Comparison of ENCODE assay signal across 24 cellular contexts in genomic region chr10:104035817-104036384, GRCh38. TPM values are rescaled to one million over a fixed set of nuclear protein-coding genes. Genes with fewer than 3 reads are reported as not detected.
DNase-seq lines count a peak whose midpoint lies in the region; ATAC-seq, FAIRE-seq and TF ChIP-seq lines count a peak whose summit lies in the region.
"Had no signal": no experiment of that assay in that cellular context is flagged by ENCODE, and none has a peak within 500 bp of the region (broad histone marks: within the 10 kb centered on the region; RNA-seq: fewer than 3 reads in every experiment).

No MANE protein-coding gene starts in this region.

- no peak overlapping the region for H4K8ac ChIP-seq in mesenchymal stem cell (ENCODE audit: low read length)

- no peak overlapping the region for H2BK15ac ChIP-seq in mesenchymal stem cell (ENCODE audit: low read depth, poor library complexity, severe bottlenecking)

- no peak for TF ChIP-seq CTCF in keratinocyte (optimal IDR thresholded peaks at IDR 0.05 in 1 of 3, IDR thresholded peaks at IDR 0.05 in 1 of 3, conservative IDR thresholded peaks at IDR 0.05 in 1 of 3; ENCODE audit: extremely low read depth in 1 of 3, insufficient read depth in 2 of 3, low read length in 3 of 3)

- H3K4me3 ChIP-seq in keratinocyte (ENCODE audit: control insufficient read depth in 2 of 3, extremely low read depth in 1 of 3, insufficient read depth in 2 of 3, low read depth in 1 of 3, low read length in 3 of 3) (no peak overlapping the region), mesenchymal stem cell (ENCODE audit: insufficient read depth in 1 of 2, low read depth in 1 of 2, low read length in 2 of 2) (no peak overlapping the region)
- H3K4me3 ChIP-seq: gastrocnemius medialis, SJSA1 had no signal

- H3K79me1 ChIP-seq in mesenchymal stem cell (replicated peaks; ENCODE audit: low read length, poor library complexity, severe bottlenecking), result peaks cover 9% of the 10 kb centered on the region

- no peak overlapping the region for H3K14ac ChIP-seq in mesenchymal stem cell (ENCODE audit: low read length in 2 of 2)

- no peak overlapping the region for H2BK120ac ChIP-seq in mesenchymal stem cell (ENCODE audit: low read depth, low read length)

- H3K9ac ChIP-seq in keratinocyte (ENCODE audit: control insufficient read depth, extremely low read depth, insufficient read depth, low read length) (no peak overlapping the region), mesenchymal stem cell (ENCODE audit: low read length) (no peak overlapping the region)

- FAIRE-seq in HTR-8/SVneo (lab: Jason Lieb, UNC) (peak; percentile 99), keratinocyte (lab: Jason Lieb, UNC) (peak; percentile 77)
- FAIRE-seq: kidney had no signal

- peak; percentile 49 for ATAC-seq in activated CD4-positive, alpha-beta T cell treated with anti-CD3 and anti-CD28 coated beads for 36 hours
- peak; percentile 29 for ATAC-seq in stimulated activated naive CD8-positive, alpha-beta T cell treated with anti-CD3 and anti-CD28 coated beads, Interleukin-15, amount 100 ng/mL, for 72 hours
- no peak for ATAC-seq in GM21576 (IDR thresholded peaks at IDR 0.05; ENCODE audit: unreplicated experiment)
- ATAC-seq: gastrocnemius medialis; naive thymus-derived CD8-positive, alpha-beta T cell had no signal

- H3K27me3 Mint-ChIP-seq in activated CD4-positive, alpha-beta T cell treated with anti-CD3 and anti-CD28 coated beads for 36 hours, result no peaks in the 10 kb centered on the region
- H3K27me3 Mint-ChIP-seq in stimulated activated naive CD8-positive, alpha-beta T cell treated with anti-CD3 and anti-CD28 coated beads, Interleukin-15, amount 100 ng/mL, for 72 hours, result no peaks in the 10 kb centered on the region
- H3K27me3 Mint-ChIP-seq: activated naive CD4-positive, alpha-beta T cell treated with anti-CD3 and anti-CD28 coated beads, Interleukin-2, amount 10 ng/mL, durations not matched to agents 7 days and 5 days; naive thymus-derived CD8-positive, alpha-beta T cell; stimulated activated naive B cell treated with anti-CD40 and anti-IgM and Interleukin-4, amounts not matched to agents 10 μg/mL and 1 μg/mL and 100 μg/mL, for 72 hours had no signal

- no peak overlapping the region for H2AK5ac ChIP-seq in mesenchymal stem cell (ENCODE audit: low read length, severe bottlenecking)

- WGBS in mesenchymal stem cell, result 82% methylated on average over 7 of the region's 8 CpGs

- no peaks in the 10 kb centered on the region for H3K9me3 ChIP-seq in keratinocyte (ENCODE audit: control insufficient read depth, low read depth, low read length)
- H3K9me3 ChIP-seq in mesenchymal stem cell (ENCODE audit: control insufficient read depth, low read length), result no peaks in the 10 kb centered on the region
- H3K9me3 ChIP-seq: BE2C, Caco-2, gastrocnemius medialis, SJSA1 had no signal

- H3K4me1 Mint-ChIP-seq in activated CD4-positive, alpha-beta T cell treated with anti-CD3 and anti-CD28 coated beads for 36 hours, result no peaks in the 10 kb centered on the region
- H3K4me1 Mint-ChIP-seq in stimulated activated naive CD8-positive, alpha-beta T cell treated with anti-CD3 and anti-CD28 coated beads, Interleukin-15, amount 100 ng/mL, for 72 hours, result no peaks in the 10 kb centered on the region
- H3K4me1 Mint-ChIP-seq: activated naive CD4-positive, alpha-beta T cell treated with anti-CD3 and anti-CD28 coated beads, Interleukin-2, amount 10 ng/mL, durations not matched to agents 7 days and 5 days; stimulated activated naive B cell treated with anti-CD40 and anti-IgM and Interleukin-4, amounts not matched to agents 10 μg/mL and 1 μg/mL and 100 μg/mL, for 72 hours had no signal

- H2BK12ac ChIP-seq in mesenchymal stem cell (ENCODE audit: low read length in 2 of 2), result no peak overlapping the region

- H3K9me3 Mint-ChIP-seq in activated CD4-positive, alpha-beta T cell treated with anti-CD3 and anti-CD28 coated beads for 36 hours (ENCODE audit: low read depth), result no peaks in the 10 kb centered on the region
- no peaks in the 10 kb centered on the region for H3K9me3 Mint-ChIP-seq in stimulated activated naive CD8-positive, alpha-beta T cell treated with anti-CD3 and anti-CD28 coated beads, Interleukin-15, amount 100 ng/mL, for 72 hours
- H3K9me3 Mint-ChIP-seq: activated naive CD4-positive, alpha-beta T cell treated with anti-CD3 and anti-CD28 coated beads, Interleukin-2, amount 10 ng/mL, durations not matched to agents 7 days and 5 days; activated T-cell treated with anti-CD3 and anti-CD28 coated beads, Interleukin-2, amount 50 U/mL, for 4 hours; naive thymus-derived CD8-positive, alpha-beta T cell; stimulated activated naive B cell treated with anti-CD40 and anti-IgM and Interleukin-4, amounts not matched to agents 10 μg/mL and 1 μg/mL and 100 μg/mL, for 72 hours; T-helper 1 cell treated with Interleukin-12 subunit alpha and Interleukin-12 subunit beta and Interleukin-4 antibody, amounts not matched to agents 30 μg/mL and 1 μg/mL, for 36 hours had no signal

- CTCF ChIA-PET in activated CD4-positive, alpha-beta T cell treated with anti-CD3 and anti-CD28 coated beads for 36 hours (lab: Charles Lee), result no interaction called here

- no peak overlapping the region for H4K91ac ChIP-seq in mesenchymal stem cell (ENCODE audit: low read length)

- no peak overlapping the region for H2BK5ac ChIP-seq in mesenchymal stem cell (ENCODE audit: low read depth, low read length, poor library complexity, severe bottlenecking)

- H3K4me1 ChIP-seq in keratinocyte (ENCODE audit: control insufficient read depth, extremely low read depth, insufficient read depth, low read length), result no peaks in the 10 kb centered on the region
- H3K4me1 ChIP-seq in mesenchymal stem cell (ENCODE audit: control insufficient read depth, insufficient read depth, low read depth, low read length), result peaks cover 3% of the 10 kb centered on the region
- H3K4me1 ChIP-seq: BE2C, Caco-2, gastrocnemius medialis, SJSA1 had no signal

- H2AFZ ChIP-seq in keratinocyte (ENCODE audit: control insufficient read depth, low read length) (no peak overlapping the region), mesenchymal stem cell (ENCODE audit: low read depth, low read length) (no peak overlapping the region)

- H3K79me2 ChIP-seq in keratinocyte (ENCODE audit: control insufficient read depth, insufficient read depth, low read length), result no peaks in the 10 kb centered on the region

- in situ Hi-C loops in ACHN (cut with HindIII; ENCODE audit: low pct_ligation_motif_present, low pct_unique_long_range_greater_than_20kb, low sequenced_read_pairs), result no loop called here

- H3K27me3 ChIP-seq in keratinocyte (ENCODE audit: control insufficient read depth, extremely low read depth, insufficient read depth, low read length) (no peaks in the 10 kb centered on the region), mesenchymal stem cell (ENCODE audit: control insufficient read depth in 1 of 2, insufficient read depth in 1 of 2, low read length in 2 of 2) (no peaks in the 10 kb centered on the region)
- H3K27me3 ChIP-seq: BE2C, gastrocnemius medialis, SJSA1 had no signal

- peaks cover 4% of the 10 kb centered on the region for H4K20me1 ChIP-seq in keratinocyte (ENCODE audit: control insufficient read depth, extremely low read depth, insufficient read depth, low read length)

- no peak overlapping the region for H3K4me2 ChIP-seq in keratinocyte (ENCODE audit: control insufficient read depth, extremely low read depth, insufficient read depth, low read depth, low read length)
- H3K4me2 ChIP-seq in mesenchymal stem cell (ENCODE audit: low read length, poor library complexity, severe bottlenecking), result no peak overlapping the region

- H3K23ac ChIP-seq in mesenchymal stem cell (ENCODE audit: low read length in 2 of 2), result no peak overlapping the region

- H3K4ac ChIP-seq in mesenchymal stem cell (ENCODE audit: low read depth in 1 of 2, low read length in 2 of 2), result no peak overlapping the region

- H3K27ac Mint-ChIP-seq in activated CD4-positive, alpha-beta T cell treated with anti-CD3 and anti-CD28 coated beads for 36 hours, result no peak overlapping the region
- no peak overlapping the region for H3K27ac Mint-ChIP-seq in stimulated activated naive CD8-positive, alpha-beta T cell treated with anti-CD3 and anti-CD28 coated beads, Interleukin-15, amount 100 ng/mL, for 72 hours
- H3K27ac Mint-ChIP-seq: activated naive CD4-positive, alpha-beta T cell treated with anti-CD3 and anti-CD28 coated beads, Interleukin-2, amount 10 ng/mL, durations not matched to agents 7 days and 5 days; stimulated activated naive B cell treated with anti-CD40 and anti-IgM and Interleukin-4, amounts not matched to agents 10 μg/mL and 1 μg/mL and 100 μg/mL, for 72 hours; T-helper 1 cell treated with Interleukin-12 subunit alpha and Interleukin-12 subunit beta and Interleukin-4 antibody, amounts not matched to agents 30 μg/mL and 1 μg/mL, for 36 hours had no signal

- H3K36me3 ChIP-seq in keratinocyte (ENCODE audit: control insufficient read depth in 2 of 2, extremely low read depth in 1 of 2, insufficient read depth in 2 of 2, low read length in 2 of 2) (peaks cover 76 to 91% of the 10 kb centered on the region in 2 experiments), mesenchymal stem cell (ENCODE audit: control insufficient read depth in 1 of 2, insufficient read depth in 2 of 2, low read depth in 1 of 2, low read length in 2 of 2) (peaks cover 29 to 32% of the 10 kb centered on the region in 2 experiments)
- H3K36me3 ChIP-seq: BE2C, gastrocnemius medialis, SJSA1 had no signal

- no peak overlapping the region for H3K4me3 Mint-ChIP-seq in activated CD4-positive, alpha-beta T cell treated with anti-CD3 and anti-CD28 coated beads for 36 hours
- no peak overlapping the region for H3K4me3 Mint-ChIP-seq in stimulated activated naive CD8-positive, alpha-beta T cell treated with anti-CD3 and anti-CD28 coated beads, Interleukin-15, amount 100 ng/mL, for 72 hours
- H3K4me3 Mint-ChIP-seq: activated naive CD4-positive, alpha-beta T cell treated with anti-CD3 and anti-CD28 coated beads, Interleukin-2, amount 10 ng/mL, durations not matched to agents 7 days and 5 days; activated T-cell treated with anti-CD3 and anti-CD28 coated beads, Interleukin-2, amount 50 U/mL, for 4 hours; naive thymus-derived CD8-positive, alpha-beta T cell; stimulated activated naive B cell treated with anti-CD40 and anti-IgM and Interleukin-4, amounts not matched to agents 10 μg/mL and 1 μg/mL and 100 μg/mL, for 72 hours; T-helper 1 cell treated with Interleukin-12 subunit alpha and Interleukin-12 subunit beta and Interleukin-4 antibody, amounts not matched to agents 30 μg/mL and 1 μg/mL, for 36 hours had no signal

- dilution Hi-C loops in keratinocyte (cut with MboI; ENCODE audit: extremely low pct_ligation_motif_present, low sequenced_read_pairs), result no loop called here

- H3K18ac ChIP-seq in mesenchymal stem cell (ENCODE audit: low read depth in 1 of 2, low read length in 2 of 2), result no peak overlapping the region

- intact Hi-C loops in activated CD4-positive, alpha-beta T cell treated with anti-CD3 and anti-CD28 coated beads for 36 hours (cut with DNase I, micrococcal nuclease), result no loop called here

- H3K27ac ChIP-seq in keratinocyte (ENCODE audit: control insufficient read depth, insufficient read depth, low read length) (no peak overlapping the region), mesenchymal stem cell (ENCODE audit: low read length, poor library complexity, severe bottlenecking) (no peak overlapping the region)
- H3K27ac ChIP-seq: gastrocnemius medialis, SJSA1 had no signal

- peaks cover 7% of the 10 kb centered on the region for H3K36me3 Mint-ChIP-seq in activated CD4-positive, alpha-beta T cell treated with anti-CD3 and anti-CD28 coated beads for 36 hours (ENCODE audit: low read depth)

- H3K9me1 ChIP-seq in keratinocyte (ENCODE audit: control insufficient read depth, extremely low read depth, insufficient read depth, low read length), result no peaks in the 10 kb centered on the region

- POLR2A ChIA-PET in activated CD4-positive, alpha-beta T cell treated with anti-CD3 and anti-CD28 coated beads for 36 hours (lab: Charles Lee), result no interaction called here

- no peak for DNase-seq in activated CD4-positive, alpha-beta T cell treated with anti-CD3 and anti-CD28 coated beads for 36 hours
- DNase-seq in activated CD4-positive, alpha-beta T cell treated with anti-CD3 and anti-CD28 coated beads for 48 hours, result no peak
- DNase-seq in HTR-8/SVneo (ENCODE audit: insufficient read length, low spot score), result no peak
- DNase-seq in keratinocyte (ENCODE audit: low read depth, low spot score), result no peak
- DNase-seq in stimulated activated naive CD8-positive, alpha-beta T cell treated with anti-CD3 and anti-CD28 coated beads, Interleukin-15, amount 100 ng/mL, for 72 hours, result no peak
- DNase-seq in ACHN, result no peak
- no peak for DNase-seq in mesenchymal stem cell
- DNase-seq: 8988T; activated naive CD4-positive, alpha-beta T cell treated with anti-CD3 and anti-CD28 coated beads, Interleukin-2, amount 10 ng/mL, durations not matched to agents 7 days and 5 days; activated T-cell treated with anti-CD3 and anti-CD28 coated beads, Interleukin-2, amount 50 U/mL, for 4 hours; aorta; BE2C; Caco-2; EL; gastrocnemius medialis; KBM-7; kidney; mesendoderm; naive thymus-derived CD8-positive, alpha-beta T cell; posterior cingulate gyrus; stimulated activated naive B cell treated with anti-CD40 and anti-IgM and Interleukin-4, amounts not matched to agents 10 μg/mL and 1 μg/mL and 100 μg/mL, for 72 hours had no signal

RNA-seq across cellular contexts. Expression of gene COL17A1, which starts 49.8 kb away (rescaled TPM):
- total RNA-seq in activated CD4-positive, alpha-beta T cell treated with anti-CD3 and anti-CD28 coated beads for 36 hours, result not detected
- 2,386 to 3,374 TPM (median 2,587 TPM) in 3 replicates for polyA plus RNA-seq in keratinocyte
- polyA plus RNA-seq in keratinocyte (2011; ENCODE audit: low read depth), result 1,575 TPM
- polyA plus RNA-seq in keratinocyte (2011; cell fraction: cytosol; rRNA removed), result 607 and 731 TPM in 2 replicates
- polyA plus RNA-seq in keratinocyte (2011; cell fraction: nucleus; rRNA removed), result 5,094 and 5,558 TPM in 2 replicates
- polyA plus RNA-seq in keratinocyte (2012; ENCODE audit: low replicate concordance), result 1,046 and 1,745 TPM in 2 replicates
- polyA minus RNA-seq in keratinocyte, result 1,846 to 2,703 TPM (median 1,967 TPM) in 3 replicates
- 838 TPM for polyA minus RNA-seq in keratinocyte (2011; cell fraction: cytosol; rRNA and poly(A)+ RNA removed)
- polyA minus RNA-seq in keratinocyte (2011; cell fraction: nucleus; rRNA and poly(A)+ RNA removed), result 2,909 and 4,339 TPM in 2 replicates
- polyA plus RNA-seq in mesenchymal stem cell (2013, experiment 1 of 2), result 0.01 TPM
- not detected for polyA plus RNA-seq in mesenchymal stem cell (2013, experiment 2 of 2)
- total RNA-seq: naive thymus-derived CD8-positive, alpha-beta T cell had no signal
- polyA plus RNA-seq: naive thymus-derived CD8-positive, alpha-beta T cell had no signal
